In genomic region chr20:36063916-36064660, GRCh38 we compare ENCODE assay signal across 8 cellular contexts.
DNase-seq lines count a peak whose midpoint lies in the region; ATAC-seq and TF ChIP-seq lines count a peak whose summit lies in the region.

No MANE protein-coding gene starts in this region.

- peak overlapping the region; percentile 63 for H3K9ac ChIP-seq in OCI-LY1 (ENCODE audit: low read length)

- H3K27me3 Mint-ChIP-seq in osteocyte (ENCODE audit: unreplicated experiment): no peaks in the 10 kb centered on the region

- no peaks in the 10 kb centered on the region for H4K20me1 ChIP-seq in OCI-LY1 (ENCODE audit: insufficient read depth, low read length)

- ATAC-seq in GM19023 (IDR thresholded peaks at IDR 0.05; ENCODE audit: unreplicated experiment) (no peak), HG03039 (IDR thresholded peaks at IDR 0.05; ENCODE audit: unreplicated experiment) (no peak)

- peak overlapping the region; percentile 77 for H3K27ac Mint-ChIP-seq in osteocyte (ENCODE audit: unreplicated experiment)

- DNase-seq in GM12864 (ENCODE audit: low read depth): no peak
- DNase-seq in epithelial cell of proximal tubule (ENCODE audit: low read depth): no peak
- peak; percentile 83 for DNase-seq in osteocyte (ENCODE audit: extremely low spot score, unreplicated experiment)
- no peak for DNase-seq in NCI-H748 treated with DMSO at 0.1 percent for 48 hours (lab: John Stamatoyannopoulos, UW)
- no peak for DNase-seq in EL

- H3K36me3 ChIP-seq in OCI-LY1 (ENCODE audit: insufficient read depth, low read length): no peaks in the 10 kb centered on the region; the same call in 1 of the 2 replicates

- H3K36me3 Mint-ChIP-seq in osteocyte (ENCODE audit: unreplicated experiment): no peaks in the 10 kb centered on the region

- H3K4me2 ChIP-seq in OCI-LY1 (ENCODE audit: low read length): peak overlapping the region; percentile 91

- peaks cover 13% of the 10 kb centered on the region for H3K4me1 ChIP-seq in OCI-LY1 (ENCODE audit: insufficient read depth, low read length, severe bottlenecking)

- no peaks in the 10 kb centered on the region for H3K9me3 Mint-ChIP-seq in osteocyte (ENCODE audit: unreplicated experiment)

- H3K4me1 Mint-ChIP-seq in osteocyte (ENCODE audit: unreplicated experiment): peaks cover 9% of the 10 kb centered on the region

- peak overlapping the region; percentile 71 for H3K4me3 Mint-ChIP-seq in osteocyte (ENCODE audit: unreplicated experiment)

- no peaks in the 10 kb centered on the region for H3K9me3 ChIP-seq in OCI-LY1 (ENCODE audit: low read length)

- no peaks in the 10 kb centered on the region for H3K79me2 ChIP-seq in OCI-LY1 (ENCODE audit: insufficient read depth, low read length)

- TF ChIP-seq CTCF in GM12864 (IDR thresholded peaks at IDR 0.05; ENCODE audit: low read depth, low read length, missing control alignments): no peak
- TF ChIP-seq CTCF in OCI-LY1 (IDR thresholded peaks at IDR 0.05; ENCODE audit: low read length): no peak
- no peak for TF ChIP-seq CTCF in epithelial cell of proximal tubule (conservative IDR thresholded peaks at IDR 0.05; ENCODE audit: low read depth, low read length)
- no peak for TF ChIP-seq CTCF in osteocyte (IDR thresholded peaks at IDR 0.05)

- no peaks in the 10 kb centered on the region; the same call in 1 of the 2 replicates for H3K27me3 ChIP-seq in OCI-LY1 (ENCODE audit: insufficient read depth, low read length)

- no peaks in the 10 kb centered on the region for H3K9me2 ChIP-seq in OCI-LY1 (ENCODE audit: low read depth, low read length)

- H3F3A ChIP-seq in OCI-LY1 (ENCODE audit: insufficient read depth, low read length): no peaks in the 10 kb centered on the region

- H3K4me3 ChIP-seq in GM12864 (ENCODE audit: low read depth, low read length) (peak overlapping the region; percentile 80), OCI-LY1 (ENCODE audit: low read depth, low read length, poor library complexity, severe bottlenecking) (peak overlapping the region; percentile 68), epithelial cell of proximal tubule (ENCODE audit: low read depth, low read length) (peak overlapping the region; percentile 55)

- no peak overlapping the region for H3K27ac ChIP-seq in OCI-LY1 (ENCODE audit: low read depth, low read length, poor library complexity, severe bottlenecking)

- H2AFZ ChIP-seq in OCI-LY1 (ENCODE audit: low read length): peak overlapping the region; percentile 61
